In genomic region chr2:46849080-46849715, GRCh38 we compare ENCODE assay signal across 9 cellular contexts.
DNase-seq lines count a peak whose midpoint lies in the region; ATAC-seq and TF ChIP-seq lines count a peak whose summit lies in the region.
"Had no signal": no experiment of that assay in that cellular context is flagged by ENCODE, and none has a peak within 500 bp of the region (broad histone marks: within the 10 kb centered on the region; RNA-seq: fewer than 3 reads in every experiment).

No MANE protein-coding gene starts in this region.

- no peaks in the 10 kb centered on the region for H3K36me3 Mint-ChIP-seq in activated CD4-positive, alpha-beta T cell treated with anti-CD3 and anti-CD28 coated beads, Interleukin-2, amount 10 ng/mL, durations not matched to agents 7 days and 5 days (ENCODE audit: low read depth)
- no peaks in the 10 kb centered on the region for H3K36me3 Mint-ChIP-seq in T-helper 17 cell (ENCODE audit: low read depth)

- H3K4me3 ChIP-seq in ACC112 (ENCODE audit: low read depth, low read length) (peak overlapping the region; percentile 20; the same call in 1 of the 2 replicates), RWPE2 (ENCODE audit: severe bottlenecking) (no peak overlapping the region), fibroblast of villous mesenchyme (ENCODE audit: low read depth, low read length) (no peak overlapping the region), prostate gland (no peak overlapping the region)

- TF ChIP-seq CTCF in RWPE2 (IDR thresholded peaks at IDR 0.05; ENCODE audit: poor library complexity, severe bottlenecking) (no peak), fibroblast of villous mesenchyme (IDR thresholded peaks at IDR 0.05; ENCODE audit: insufficient read depth, low read depth, low read length) (no peak), prostate gland (IDR thresholded peaks at IDR 0.05) (no peak)

- no peak for ATAC-seq in RWPE2 (ENCODE audit: low read depth)
- ATAC-seq in T-helper 17 cell, result no peak
- ATAC-seq in GM21526 (IDR thresholded peaks at IDR 0.05; ENCODE audit: low FRiP score, unreplicated experiment), result no peak

- H3K27me3 Mint-ChIP-seq in activated CD4-positive, alpha-beta T cell treated with anti-CD3 and anti-CD28 coated beads, Interleukin-2, amount 10 ng/mL, durations not matched to agents 7 days and 5 days, result peaks cover 2% of the 10 kb centered on the region
- peaks cover 34% of the 10 kb centered on the region for H3K27me3 Mint-ChIP-seq in T-helper 17 cell

- CTCF ChIA-PET in activated CD4-positive, alpha-beta T cell treated with anti-CD3 and anti-CD28 coated beads, Interleukin-2, amount 10 ng/mL, durations not matched to agents 7 days and 5 days (lab: Charles Lee), result no interaction called here

- peaks cover 71% of the 10 kb centered on the region for H3K4me1 ChIP-seq in ACC112 (ENCODE audit: control insufficient read depth, insufficient read depth, low read length, unreplicated experiment)
- peaks cover 56% of the 10 kb centered on the region for H3K4me1 ChIP-seq in RWPE2 (ENCODE audit: insufficient read depth, poor library complexity, severe bottlenecking)
- peaks cover 10% of the 10 kb centered on the region for H3K4me1 ChIP-seq in prostate gland (replicated peaks)

- H2AFZ ChIP-seq in ACC112 (ENCODE audit: low read length, unreplicated experiment), result no peak overlapping the region

- intact Hi-C loops in prostate gland (cut with DNase I), result loop anchor here (2.0 kb wide), 1 partner anchor 36 kb away; no protein-coding TSS in a partner anchor

- no peak overlapping the region for H3K4me3 Mint-ChIP-seq in activated CD4-positive, alpha-beta T cell treated with anti-CD3 and anti-CD28 coated beads, Interleukin-2, amount 10 ng/mL, durations not matched to agents 7 days and 5 days
- H3K4me3 Mint-ChIP-seq in T-helper 17 cell, result no peak overlapping the region

- H3K27ac ChIP-seq in ACC112 (ENCODE audit: low read depth, low read length), result peak overlapping the region; percentile 100
- peak overlapping the region; percentile 100 for H3K27ac ChIP-seq in RWPE2 (ENCODE audit: poor library complexity, severe bottlenecking)
- H3K27ac ChIP-seq in prostate gland, result peak overlapping the region; percentile 66 to 72

- H3K27ac Mint-ChIP-seq in activated CD4-positive, alpha-beta T cell treated with anti-CD3 and anti-CD28 coated beads, Interleukin-2, amount 10 ng/mL, durations not matched to agents 7 days and 5 days, result no peak overlapping the region
- H3K27ac Mint-ChIP-seq in T-helper 17 cell, result no peak overlapping the region

- 62% methylated on average over 7 of the region's 7 CpGs for WGBS in prostate gland

- H3K27me3 ChIP-seq in ACC112 (ENCODE audit: insufficient read depth, low read length) (no peaks in the 10 kb centered on the region), RWPE2 (ENCODE audit: insufficient read depth, poor library complexity, severe bottlenecking) (no peaks in the 10 kb centered on the region), prostate gland (replicated peaks; ENCODE audit: insufficient read depth) (no peaks in the 10 kb centered on the region)

- no peak for TF ChIP-seq POLR2A in prostate gland (IDR thresholded peaks at IDR 0.05)

- DNase-seq in RWPE2 (ENCODE audit: low spot score) (no peak), fibroblast of villous mesenchyme (ENCODE audit: low read depth) (peak; percentile 59), prostate gland (ENCODE audit: low spot score) (no peak), T-helper 17 cell (no peak), SIG-M5 (lab: John Stamatoyannopoulos, UW) (no peak)
- DNase-seq in activated CD4-positive, alpha-beta T cell treated with anti-CD3 and anti-CD28 coated beads, Interleukin-2, amount 10 ng/mL, durations not matched to agents 7 days and 5 days, result no peak
- DNase-seq: NCI-H524 had no signal

- H3K36me3 ChIP-seq in ACC112 (ENCODE audit: insufficient read depth, low read length) (0 out of 2 replicates have a peak, but pooled peaks cover 3% of the 10 kb centered on the region), RWPE2 (ENCODE audit: low read depth) (no peaks in the 10 kb centered on the region), prostate gland (no peaks in the 10 kb centered on the region)

- no peaks in the 10 kb centered on the region for H3K4me1 Mint-ChIP-seq in activated CD4-positive, alpha-beta T cell treated with anti-CD3 and anti-CD28 coated beads, Interleukin-2, amount 10 ng/mL, durations not matched to agents 7 days and 5 days
- no peaks in the 10 kb centered on the region for H3K4me1 Mint-ChIP-seq in T-helper 17 cell

- H3K9me3 ChIP-seq in RWPE2 (ENCODE audit: severe bottlenecking) (no peaks in the 10 kb centered on the region), prostate gland (no peaks in the 10 kb centered on the region), T-helper 17 cell (ENCODE audit: control insufficient read depth, low read length, poor library complexity, severe bottlenecking) (no peaks in the 10 kb centered on the region)

- no peaks in the 10 kb centered on the region for H3K9me3 Mint-ChIP-seq in activated CD4-positive, alpha-beta T cell treated with anti-CD3 and anti-CD28 coated beads, Interleukin-2, amount 10 ng/mL, durations not matched to agents 7 days and 5 days

- H3K79me2 ChIP-seq in ACC112 (ENCODE audit: control insufficient read depth, insufficient read depth, low read length, unreplicated experiment), result no peaks in the 10 kb centered on the region

- POLR2A ChIA-PET in activated CD4-positive, alpha-beta T cell treated with anti-CD3 and anti-CD28 coated beads, Interleukin-2, amount 10 ng/mL, durations not matched to agents 7 days and 5 days (lab: Charles Lee), result no interaction called here
